ENCODE assay signal across 12 cellular contexts in the genomic region with DNA sequence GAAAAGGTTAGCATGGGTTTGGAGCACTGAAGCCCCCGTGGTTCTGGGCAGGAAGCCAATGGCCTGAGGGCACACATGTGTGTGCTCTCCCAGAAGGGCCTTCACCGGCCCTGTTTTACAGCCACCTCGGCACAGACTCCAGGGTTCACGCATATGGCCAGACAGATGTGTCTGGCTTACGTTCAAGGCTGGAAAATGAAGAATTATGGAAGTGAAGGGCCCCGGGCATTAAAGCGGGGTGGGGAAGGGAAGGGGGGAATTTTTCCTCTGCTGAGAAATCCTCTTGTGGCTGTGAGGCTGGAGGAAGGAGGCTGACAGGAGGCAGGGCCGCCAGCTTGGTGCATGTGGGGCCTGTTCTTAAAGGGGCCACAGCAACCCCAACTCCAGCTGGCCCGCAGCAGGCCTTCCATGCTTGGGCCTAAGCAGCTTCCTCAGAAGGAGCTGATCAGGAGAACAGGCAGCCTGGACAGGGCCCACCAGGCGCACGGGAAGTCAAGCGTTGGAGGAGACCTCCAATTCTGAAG. TPM values are rescaled to one million over a fixed set of nuclear protein-coding genes. Genes with fewer than 3 reads are reported as not detected.
DNase-seq lines count a peak whose midpoint lies in the region; ATAC-seq and TF ChIP-seq lines count a peak whose summit lies in the region.
"Had no signal": no experiment of that assay in that cellular context is flagged by ENCODE, and none has a peak within 500 bp of the region (broad histone marks: within the 10 kb centered on the region; RNA-seq: fewer than 3 reads in every experiment).

No MANE protein-coding gene starts in this region.

- H3K36me3 ChIP-seq in left ventricle myocardium inferior (peaks cover 35% of the 10 kb centered on the region), brain microvascular endothelial cell (replicated peaks) (peaks cover 33% of the 10 kb centered on the region), neuronal stem cell (replicated peaks in 1 of 2; ENCODE audit: control insufficient read depth in 2 of 2, insufficient read depth in 2 of 2, low read length in 2 of 2) (peaks cover 18 to 79% of the 10 kb centered on the region in 2 donors)

- no peaks in the 10 kb centered on the region for H3K27me3 ChIP-seq in left ventricle myocardium inferior (ENCODE audit: low read depth)
- no peaks in the 10 kb centered on the region for H3K27me3 ChIP-seq in brain microvascular endothelial cell (replicated peaks)
- no peaks in the 10 kb centered on the region for H3K27me3 ChIP-seq in neuronal stem cell (ENCODE audit: control insufficient read depth in 3 of 3, insufficient read depth in 3 of 3, low read depth in 1 of 3, low read length in 3 of 3)

- H2BK15ac ChIP-seq in neuronal stem cell (ENCODE audit: low read length) = no peak overlapping the region

- H3K4me3 ChIP-seq in left ventricle myocardium inferior (no peak overlapping the region), brain microvascular endothelial cell (ENCODE audit: low read depth, low read length) (no peak overlapping the region), neuronal stem cell (ENCODE audit: low read length in 2 of 2) (no peak overlapping the region)
- H3K4me3 ChIP-seq: K562 had no signal

- no CpG with 5 or more reads among the region's 12 CpGs for WGBS in neuronal stem cell (ENCODE audit: extremely low coverage in 2 of 2, insufficient read length in 2 of 2, insufficient replicate concordance in 1 of 2), 2 donors

- H2BK12ac ChIP-seq in neuronal stem cell (ENCODE audit: low read length) = no peak overlapping the region

- H3K4me2 ChIP-seq in neuronal stem cell (ENCODE audit: insufficient read depth, low read length, poor library complexity, severe bottlenecking) = no peak overlapping the region

- intact Hi-C loops in left ventricle myocardium inferior (cut with micrococcal nuclease) (no loop called here), left cardiac atrium (cut with DNase I) (no loop called here)

- H4K8ac ChIP-seq in neuronal stem cell (ENCODE audit: low read depth, low read length) = no peak overlapping the region

- H3K9me3 ChIP-seq in left ventricle myocardium inferior (replicated peaks) = no peaks in the 10 kb centered on the region
- H3K9me3 ChIP-seq in neuronal stem cell (replicated peaks in 1 of 2; ENCODE audit: control insufficient read depth in 2 of 2, insufficient read depth in 1 of 2, low read depth in 1 of 2, low read length in 2 of 2) = no peaks in the 10 kb centered on the region

- in situ Hi-C loops in brain microvascular endothelial cell (cut with HindIII; ENCODE audit: low pct_ligation_motif_present, low sequenced_read_pairs) = no loop called here

- H3K4me1 ChIP-seq in left ventricle myocardium inferior (peaks cover 58% of the 10 kb centered on the region), neuronal stem cell (ENCODE audit: control insufficient read depth in 2 of 2, insufficient read depth in 1 of 2, low read depth in 1 of 2, low read length in 2 of 2) (peaks cover 0 to 2% of the 10 kb centered on the region in 2 donors)

- H3K79me1 ChIP-seq in neuronal stem cell (ENCODE audit: low read depth, low read length) = no peaks in the 10 kb centered on the region

- peak overlapping the region; percentile 14 for H2BK5ac ChIP-seq in neuronal stem cell (ENCODE audit: low read length)

- peak overlapping the region; percentile 66 for H3K23ac ChIP-seq in neuronal stem cell (ENCODE audit: low read depth, low read length, poor library complexity)

- H3K9ac ChIP-seq in neuronal stem cell (ENCODE audit: low read depth, low read length, poor library complexity) = no peak overlapping the region

- TF ChIP-seq CTCF in left ventricle myocardium inferior (IDR thresholded peaks at IDR 0.05; ENCODE audit: borderline replicate concordance) (no peak), brain microvascular endothelial cell (IDR thresholded peaks at IDR 0.05; ENCODE audit: low read depth, low read length, missing control alignments) (no peak)

- H4K91ac ChIP-seq in neuronal stem cell (ENCODE audit: low read depth, low read length, poor library complexity) = no peak overlapping the region

- no peak overlapping the region for H2BK120ac ChIP-seq in neuronal stem cell (ENCODE audit: low read depth, low read length)

- peak overlapping the region; percentile 96 for H3K27ac ChIP-seq in left ventricle myocardium inferior (replicated peaks)
- peak overlapping the region; percentile 55 for H3K27ac ChIP-seq in brain microvascular endothelial cell
- H3K27ac ChIP-seq in neuronal stem cell (replicated peaks; ENCODE audit: low read length) = no peak overlapping the region

- ATAC-seq in left cardiac atrium (no peak), GM21381 (IDR thresholded peaks at IDR 0.05; ENCODE audit: unreplicated experiment) (no peak), GM19351 (IDR thresholded peaks at IDR 0.05; ENCODE audit: unreplicated experiment) (no peak)
- ATAC-seq: K562 had no signal

- no peak overlapping the region for H2AK5ac ChIP-seq in neuronal stem cell (ENCODE audit: low read depth, low read length)

- DNase-seq in left ventricle myocardium inferior (no peak), left cardiac atrium (no peak), brain microvascular endothelial cell (no peak), neuronal stem cell (ENCODE audit: low spot score) (no peak), glomerular visceral epithelial cell (ENCODE audit: extremely low spot score) (no peak), cerebellum (ENCODE audit: low spot score) (no peak)
- DNase-seq: NCI-H526 treated with DMSO at 0.1 percent for 48 hours had no signal

- peak overlapping the region; percentile 8 for H3K18ac ChIP-seq in neuronal stem cell (ENCODE audit: low read length)

- H3K14ac ChIP-seq in neuronal stem cell (ENCODE audit: low read length) = no peak overlapping the region

- no peak overlapping the region for H2AFZ ChIP-seq in neuronal stem cell (ENCODE audit: low read length)

- no peak overlapping the region for H3K4ac ChIP-seq in neuronal stem cell (ENCODE audit: low read length)

RNA-seq across cellular contexts. Expression of a gene that starts 21.6 kb away (rescaled TPM):
- total RNA-seq in left ventricle myocardium inferior (23.5 TPM), left cardiac atrium (10 to 100 TPM; 20.6 to 22.1 TPM), cerebellum (9.1 TPM)
- polyA plus RNA-seq in neuronal stem cell (2013, experiment 1 of 2) = 0.08 TPM
- polyA plus RNA-seq in neuronal stem cell (2013, experiment 2 of 2) = 0.04 TPM

RNA-seq across cellular contexts. Expression of a gene that starts 34.7 kb away (rescaled TPM):
- total RNA-seq in left ventricle myocardium inferior (16.6 TPM), left cardiac atrium (10 to 100 TPM; 15.4 to 26.5 TPM), cerebellum (9.4 TPM)
- 13.9 TPM for polyA plus RNA-seq in neuronal stem cell (2013, experiment 1 of 2)
- 14.2 TPM for polyA plus RNA-seq in neuronal stem cell (2013, experiment 2 of 2)

RNA-seq across cellular contexts. Expression of a gene that starts 46.6 kb away (rescaled TPM):
- total RNA-seq in left ventricle myocardium inferior = 29.1 TPM
- total RNA-seq in left cardiac atrium = 10 to 100 TPM; 21.2 to 30.8 TPM
- polyA plus RNA-seq in neuronal stem cell (2013, experiment 1 of 2) = 19.6 TPM
- 18.0 TPM for polyA plus RNA-seq in neuronal stem cell (2013, experiment 2 of 2)
- 26.8 TPM for total RNA-seq in cerebellum

RNA-seq across cellular contexts. Expression of a gene that starts 51.4 kb away (rescaled TPM):
- 4.0 TPM for total RNA-seq in left ventricle myocardium inferior
- 1 to 10 TPM; 6.2 to 7.6 TPM for total RNA-seq in left cardiac atrium
- polyA plus RNA-seq in neuronal stem cell (2013, experiment 1 of 2) = 4.0 TPM
- 3.9 TPM for polyA plus RNA-seq in neuronal stem cell (2013, experiment 2 of 2)
- total RNA-seq in cerebellum = 6.9 TPM
- total RNA-seq: epithelial cell of proximal tubule, kidney epithelial cell had no signal
